ENCODE assay signal across 12 cellular contexts in the genomic region with DNA sequence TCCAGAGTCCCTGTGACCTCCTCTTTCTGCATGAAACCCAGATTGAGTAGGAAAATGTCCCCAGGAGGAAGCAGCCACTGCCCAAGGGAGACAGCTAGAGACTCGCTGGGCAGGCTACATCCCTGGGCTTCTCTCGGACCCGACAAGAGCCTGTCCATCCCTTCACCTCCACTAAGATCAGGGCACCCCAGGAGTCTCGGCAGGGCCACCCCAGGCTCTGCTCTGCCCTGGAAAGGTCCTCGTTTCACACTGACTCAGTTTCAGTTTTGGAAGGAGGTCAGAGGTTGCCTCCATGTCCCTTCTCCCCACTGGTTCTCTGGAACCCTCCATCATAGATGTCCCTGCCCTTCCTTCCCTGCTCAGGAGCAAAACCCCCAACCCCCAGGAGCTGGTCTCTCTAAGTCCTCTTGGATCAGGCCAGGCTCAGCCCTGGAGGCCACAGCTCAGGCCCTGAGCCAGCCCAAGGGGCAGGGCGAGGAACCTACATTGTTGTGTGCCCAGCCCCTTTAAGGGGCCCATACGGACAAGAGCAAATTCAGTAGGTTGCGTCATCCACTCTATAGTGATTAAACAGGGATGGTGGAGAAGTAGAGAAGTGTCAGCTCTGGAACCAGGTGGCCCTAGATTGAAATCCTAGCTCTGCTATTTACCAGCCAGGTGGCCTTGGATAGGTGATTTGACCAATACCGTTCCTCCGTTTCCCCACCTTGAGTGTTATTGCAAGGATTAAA. TPM values are rescaled to one million over a fixed set of nuclear protein-coding genes. Genes with fewer than 3 reads are reported as not detected.
DNase-seq lines count a peak whose midpoint lies in the region; ATAC-seq lines count a peak whose summit lies in the region.
"Had no signal": no experiment of that assay in that cellular context is flagged by ENCODE, and none has a peak within 500 bp of the region (broad histone marks: within the 10 kb centered on the region; RNA-seq: fewer than 3 reads in every experiment).

No MANE protein-coding gene starts in this region.

- H3K4me3 Mint-ChIP-seq in CD4-positive, alpha-beta memory T cell, result peak overlapping the region in 4 of 8 donors; percentile 7 to 39 (median 18)
- H3K4me3 Mint-ChIP-seq in activated CD4-positive, alpha-beta memory T cell treated with anti-CD3 and anti-CD28 coated beads for 36 hours, result no peak overlapping the region
- H3K4me3 Mint-ChIP-seq: natural killer cell had no signal

- H3K18ac ChIP-seq in mesenchymal stem cell (ENCODE audit: low read depth in 1 of 2, low read length in 2 of 2), result peak overlapping the region; percentile 35 to 37

- H3K36me3 Mint-ChIP-seq in CD4-positive, alpha-beta memory T cell, result no peaks in the 10 kb centered on the region
- no peaks in the 10 kb centered on the region for H3K36me3 Mint-ChIP-seq in activated CD4-positive, alpha-beta memory T cell treated with anti-CD3 and anti-CD28 coated beads for 36 hours
- H3K36me3 Mint-ChIP-seq: CD8-positive, alpha-beta memory T cell; natural killer cell had no signal

- H3K9me3 Mint-ChIP-seq in CD4-positive, alpha-beta memory T cell, result no peaks in the 10 kb centered on the region
- H3K9me3 Mint-ChIP-seq in activated CD4-positive, alpha-beta memory T cell treated with anti-CD3 and anti-CD28 coated beads for 36 hours, result no peaks in the 10 kb centered on the region
- H3K9me3 Mint-ChIP-seq: CD8-positive, alpha-beta memory T cell; natural killer cell had no signal

- H2BK12ac ChIP-seq in mesenchymal stem cell (ENCODE audit: low read length in 2 of 2), result peak overlapping the region in 1 of 2 experiments; percentile 56

- H3K4me1 Mint-ChIP-seq in CD4-positive, alpha-beta memory T cell, result peaks cover 27 to 82% (median 54%) of the 10 kb centered on the region in 4 donors
- H3K4me1 Mint-ChIP-seq in activated CD4-positive, alpha-beta memory T cell treated with anti-CD3 and anti-CD28 coated beads for 36 hours (ENCODE audit: low read depth), result peaks cover 54% of the 10 kb centered on the region

- no peaks in the 10 kb centered on the region for H3K36me3 ChIP-seq in CD4-positive, alpha-beta memory T cell (ENCODE audit: insufficient read depth, low read length)
- no peaks in the 10 kb centered on the region for H3K36me3 ChIP-seq in mesenchymal stem cell (ENCODE audit: control insufficient read depth in 1 of 2, insufficient read depth in 2 of 2, low read depth in 1 of 2, low read length in 2 of 2)
- H3K36me3 ChIP-seq: esophagus squamous epithelium had no signal

- no peak overlapping the region for H3K27ac ChIP-seq in CD4-positive, alpha-beta memory T cell (ENCODE audit: low read depth, low read length)
- H3K27ac ChIP-seq in mesenchymal stem cell (ENCODE audit: low read length, poor library complexity, severe bottlenecking), result no peak overlapping the region
- H3K27ac ChIP-seq: esophagus squamous epithelium had no signal

- no peak overlapping the region for H2BK5ac ChIP-seq in mesenchymal stem cell (ENCODE audit: low read depth, low read length, poor library complexity, severe bottlenecking)

- intact Hi-C loops in CD4-positive, alpha-beta memory T cell (cut with micrococcal nuclease), result loop anchor here (1.0 kb wide), 1 partner anchor 43 kb away; a partner anchor contains a TSS
- intact Hi-C loops in activated CD4-positive, alpha-beta memory T cell treated with anti-CD3 and anti-CD28 coated beads for 36 hours (cut with micrococcal nuclease), result no loop called here
- intact Hi-C loops in left cardiac atrium (cut with DNase I), result no loop called here

- peak overlapping the region; percentile 33 for H2BK15ac ChIP-seq in mesenchymal stem cell (ENCODE audit: low read depth, poor library complexity, severe bottlenecking)

- no peak overlapping the region for H3K9ac ChIP-seq in mesenchymal stem cell (ENCODE audit: low read length)
- H3K9ac ChIP-seq: SK-N-SH had no signal

- peaks cover 52% of the 10 kb centered on the region for H3K4me1 ChIP-seq in CD4-positive, alpha-beta memory T cell (ENCODE audit: insufficient read depth, low read length)
- H3K4me1 ChIP-seq in mesenchymal stem cell (ENCODE audit: control insufficient read depth, insufficient read depth, low read depth, low read length), result peaks cover 6% of the 10 kb centered on the region

- WGBS in mesenchymal stem cell, result 77% methylated on average over 8 of the region's 10 CpGs

- peak overlapping the region; percentile 21 for H4K8ac ChIP-seq in mesenchymal stem cell (ENCODE audit: low read length)

- H2AK5ac ChIP-seq in mesenchymal stem cell (ENCODE audit: low read length, severe bottlenecking), result peak overlapping the region; percentile 54

- peak overlapping the region; percentile 24 to 68 for H3K4ac ChIP-seq in mesenchymal stem cell (ENCODE audit: low read depth in 1 of 2, low read length in 2 of 2)

- no peaks in the 10 kb centered on the region for H3K27me3 ChIP-seq in CD4-positive, alpha-beta memory T cell (ENCODE audit: insufficient read depth, low read length)
- no peaks in the 10 kb centered on the region for H3K27me3 ChIP-seq in mesenchymal stem cell (ENCODE audit: control insufficient read depth in 1 of 2, insufficient read depth in 1 of 2, low read length in 2 of 2)
- H3K27me3 ChIP-seq: esophagus squamous epithelium had no signal

- no peak overlapping the region for H3K4me3 ChIP-seq in CD4-positive, alpha-beta memory T cell (ENCODE audit: low read length in 2 of 2)
- no peak overlapping the region for H3K4me3 ChIP-seq in mesenchymal stem cell (ENCODE audit: insufficient read depth in 1 of 2, low read depth in 1 of 2, low read length in 2 of 2)
- H3K4me3 ChIP-seq: esophagus squamous epithelium had no signal

- no peak overlapping the region for H2AFZ ChIP-seq in mesenchymal stem cell (ENCODE audit: low read depth, low read length)

- no peak overlapping the region for H3K14ac ChIP-seq in mesenchymal stem cell (ENCODE audit: low read length in 2 of 2)

- no peaks in the 10 kb centered on the region for H3K79me1 ChIP-seq in mesenchymal stem cell (replicated peaks; ENCODE audit: low read length, poor library complexity, severe bottlenecking)

- no peaks in the 10 kb centered on the region for H3K27me3 Mint-ChIP-seq in CD4-positive, alpha-beta memory T cell
- no peaks in the 10 kb centered on the region for H3K27me3 Mint-ChIP-seq in activated CD4-positive, alpha-beta memory T cell treated with anti-CD3 and anti-CD28 coated beads for 36 hours

- H3K23ac ChIP-seq in mesenchymal stem cell (ENCODE audit: low read length in 2 of 2), result no peak overlapping the region

- POLR2A ChIA-PET in CD4-positive, alpha-beta memory T cell (lab: Charles Lee; ENCODE audit: partially characterized antibody), result interaction anchor here (0.9 to 2.9 kb wide), 6 partner anchors 14 to 443 kb away, joined by 3 to 17 read pairs (median 4); a partner anchor contains a TSS
- POLR2A ChIA-PET in activated CD4-positive, alpha-beta memory T cell treated with anti-CD3 and anti-CD28 coated beads for 36 hours (lab: Charles Lee), result interaction anchor here (3.1 kb wide), 1 partner anchor 13 kb away, joined by 12 read pairs; no protein-coding TSS in a partner anchor

- H3K9me3 ChIP-seq in CD4-positive, alpha-beta memory T cell (ENCODE audit: control insufficient read depth in 1 of 2, low read length in 2 of 2), result no peaks in the 10 kb centered on the region
- H3K9me3 ChIP-seq in mesenchymal stem cell (ENCODE audit: control insufficient read depth, low read length), result no peaks in the 10 kb centered on the region
- H3K9me3 ChIP-seq: esophagus squamous epithelium, SK-N-SH had no signal

- H3K4me2 ChIP-seq in mesenchymal stem cell (ENCODE audit: low read length, poor library complexity, severe bottlenecking), result no peak overlapping the region
- H3K4me2 ChIP-seq: SK-N-SH had no signal

- CTCF ChIA-PET in CD4-positive, alpha-beta memory T cell (lab: Charles Lee; ENCODE audit: partially characterized antibody), result interaction anchor here (0.7 to 2.9 kb wide), 10 partner anchors 8 to 452 kb away, joined by 3 to 6 read pairs (median 4); a partner anchor contains a TSS
- CTCF ChIA-PET in activated CD4-positive, alpha-beta memory T cell treated with anti-CD3 and anti-CD28 coated beads for 36 hours (lab: Charles Lee), result interaction anchor here (0.7 to 2.3 kb wide), 8 partner anchors 13 to 445 kb away, joined by 3 to 7 read pairs (median 4); no protein-coding TSS in a partner anchor

- no peak for DNase-seq in CD4-positive, alpha-beta memory T cell
- DNase-seq in KG1 (lab: John Stamatoyannopoulos, UW) (peak; percentile 59), mesenchymal stem cell (no peak), left cardiac atrium (no peak), D341Med (ENCODE audit: low spot score) (no peak)
- no peak for DNase-seq in activated CD4-positive, alpha-beta memory T cell treated with anti-CD3 and anti-CD28 coated beads for 36 hours
- DNase-seq: esophagus squamous epithelium, natural killer cell had no signal

- no peak overlapping the region for H2BK120ac ChIP-seq in mesenchymal stem cell (ENCODE audit: low read depth, low read length)

- peak overlapping the region in 5 of 7 donors; percentile 14 to 92 (median 41) for H3K27ac Mint-ChIP-seq in CD4-positive, alpha-beta memory T cell
- peak overlapping the region; percentile 31 for H3K27ac Mint-ChIP-seq in activated CD4-positive, alpha-beta memory T cell treated with anti-CD3 and anti-CD28 coated beads for 36 hours

- H4K91ac ChIP-seq in mesenchymal stem cell (ENCODE audit: low read length), result peak overlapping the region; percentile 58

- ATAC-seq in HG03520 (IDR thresholded peaks at IDR 0.05; ENCODE audit: unreplicated experiment) (no peak), left cardiac atrium (no peak)

RNA-seq across cellular contexts. Expression of a gene that starts 37.4 kb away (rescaled TPM):
- total RNA-seq in CD4-positive, alpha-beta memory T cell, result not detected
- not detected for polyA plus RNA-seq in CD4-positive, alpha-beta memory T cell
- not detected for total RNA-seq in activated CD4-positive, alpha-beta memory T cell treated with anti-CD3 and anti-CD28 coated beads for 36 hours
- 0.03 TPM for polyA plus RNA-seq in mesenchymal stem cell (2013, experiment 1 of 2)
- polyA plus RNA-seq in mesenchymal stem cell (2013, experiment 2 of 2), result 0.04 TPM
- total RNA-seq in left cardiac atrium, result not detected
- total RNA-seq: CD8-positive, alpha-beta memory T cell; esophagus squamous epithelium; natural killer cell had no signal
- polyA plus RNA-seq: CD8-positive, alpha-beta memory T cell; liver had no signal

RNA-seq across cellular contexts. Expression of a gene that starts 42.5 kb away (rescaled TPM):
- total RNA-seq in CD4-positive, alpha-beta memory T cell, result 10 to 100 TPM; 45.0 to 45.3 TPM
- polyA plus RNA-seq in CD4-positive, alpha-beta memory T cell, result 10 to 100 TPM; 48.4 to 55.1 TPM
- 10 to 100 TPM; 59.9 to 64.6 TPM for total RNA-seq in activated CD4-positive, alpha-beta memory T cell treated with anti-CD3 and anti-CD28 coated beads for 36 hours
- polyA plus RNA-seq in mesenchymal stem cell (2013, experiment 1 of 2), result 38.5 TPM
- polyA plus RNA-seq in mesenchymal stem cell (2013, experiment 2 of 2), result 39.6 TPM
- total RNA-seq in left cardiac atrium, result 10 to 100 TPM; 43.4 to 53.8 TPM

RNA-seq across cellular contexts. Expression of a gene that starts 58.5 kb away (rescaled TPM):
- total RNA-seq in CD4-positive, alpha-beta memory T cell, result 10 to 100 TPM; 33.0 to 33.1 TPM
- polyA plus RNA-seq in CD4-positive, alpha-beta memory T cell, result 10 to 100 TPM; 17.3 to 29.7 TPM
- total RNA-seq in activated CD4-positive, alpha-beta memory T cell treated with anti-CD3 and anti-CD28 coated beads for 36 hours, result 10 to 100 TPM; 14.1 to 15.7 TPM
- polyA plus RNA-seq in mesenchymal stem cell (2013, experiment 1 of 2), result 11.6 TPM
- polyA plus RNA-seq in mesenchymal stem cell (2013, experiment 2 of 2), result 11.6 TPM
- 10 to 100 TPM in 1 of 2 donors, 1 to 10 TPM in 1; 8.3 to 11.6 TPM for total RNA-seq in left cardiac atrium
